13 cellular contexts compared by ENCODE assay signal in the genomic region with DNA sequence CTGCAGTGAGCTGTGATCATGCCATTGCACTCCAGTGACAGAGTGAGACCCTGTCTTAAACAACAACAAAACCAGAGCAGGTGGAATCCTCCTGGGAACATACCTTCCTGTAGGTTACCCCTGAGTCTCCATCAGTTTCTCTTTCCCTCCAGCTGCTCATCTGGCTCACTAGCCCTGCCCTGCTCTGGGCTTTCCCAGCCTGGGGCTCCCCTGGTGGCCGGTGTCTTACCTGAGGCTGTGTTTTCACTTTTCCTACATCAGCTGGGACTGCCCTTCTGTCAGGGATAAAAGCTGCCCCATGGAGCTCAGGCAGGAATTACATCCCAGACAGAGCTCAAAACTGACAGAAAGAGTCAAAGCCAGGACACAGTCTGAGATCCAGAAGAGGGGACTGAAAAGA. TPM values are rescaled to one million over a fixed set of nuclear protein-coding genes. Genes with fewer than 3 reads are reported as not detected.
A peak's percentile ranks its signal among the peaks of the same experiment; 100 is the strongest.
DNase-seq lines count a peak whose midpoint lies in the region; ATAC-seq, FAIRE-seq and TF ChIP-seq lines count a peak whose summit lies in the region.
"Not testable (repeated sequence)": the region's sequence is repeated elsewhere in the genome, so short reads cannot be mapped to it uniquely, and the experiment has no call there.
"Had no signal": no experiment of that assay in that cellular context is flagged by ENCODE, and none has a peak within 500 bp of the region (broad histone marks: within the 10 kb centered on the region; RNA-seq: fewer than 3 reads in every experiment).

TSS of gene IFNL2 (plus strand) at position 312 of the 400 bp plus-strand sequence. CDS start 173 bp downstream, outside the sequence.

- DNase-seq in GM12891 (ENCODE audit: insufficient read length, low spot score); central memory CD8-positive, alpha-beta T cell (ENCODE audit: low spot score in 2 of 2); left lobe of liver (ENCODE audit: low spot score); natural killer cell: not testable (repeated sequence)
- peak; percentile 67 for DNase-seq in NCI-H2171 treated with DMSO at 0.1 percent for 48 hours (lab: John Stamatoyannopoulos, UW)

- H3K27me3 Mint-ChIP-seq in activated T-helper 17 cell treated with anti-CD3 and anti-CD28 coated beads, Interleukin-2, amount 50 U/mL, for 72 hours = peaks cover 15% of the 10 kb centered on the region
- peaks cover 46% of the 10 kb centered on the region for H3K27me3 Mint-ChIP-seq in central memory CD8-positive, alpha-beta T cell
- H3K27me3 Mint-ChIP-seq in natural killer cell (ENCODE audit: low read depth in 2 of 2) = peaks cover 11% of the 10 kb centered on the region in 2 donors

- TF ChIP-seq CTCF in natural killer cell (IDR thresholded peaks at IDR 0.05) = not testable (repeated sequence)

- intact Hi-C loops in natural killer cell (cut with micrococcal nuclease) = not testable (repeated sequence)

- not testable (repeated sequence) for TF ChIP-seq POLR2A in GM12891 (IDR thresholded peaks at IDR 0.05; ENCODE audit: low read depth, low read length)

- H3K27ac Mint-ChIP-seq in activated T-helper 17 cell treated with anti-CD3 and anti-CD28 coated beads, Interleukin-2, amount 50 U/mL, for 72 hours; central memory CD8-positive, alpha-beta T cell (ENCODE audit: low read depth); natural killer cell: not testable (repeated sequence)

- not testable (repeated sequence) for H3K36me3 Mint-ChIP-seq in activated T-helper 17 cell treated with anti-CD3 and anti-CD28 coated beads, Interleukin-2, amount 50 U/mL, for 72 hours (ENCODE audit: low read depth); central memory CD8-positive, alpha-beta T cell (ENCODE audit: insufficient read depth); natural killer cell

- H3K4me3 Mint-ChIP-seq in activated T-helper 17 cell treated with anti-CD3 and anti-CD28 coated beads, Interleukin-2, amount 50 U/mL, for 72 hours; central memory CD8-positive, alpha-beta T cell; natural killer cell: not testable (repeated sequence)

- ATAC-seq in activated CD4-positive, CD25-positive, alpha-beta regulatory T cell treated with anti-CD3 and anti-CD28 coated beads, Interleukin-2, amount 50 U/mL, for 24 hours = peak; percentile 49 to 74
- peak; percentile 42 for ATAC-seq in activated T-helper 17 cell treated with anti-CD3 and anti-CD28 coated beads, Interleukin-2, amount 50 U/mL, for 72 hours (replicated peaks)
- ATAC-seq in central memory CD8-positive, alpha-beta T cell (replicated peaks; ENCODE audit: extremely low read depth, poor library complexity, severe bottlenecking) = peak; percentile 68
- ATAC-seq in left lobe of liver = peak; percentile 71
- peak in 2 of 3 donors; percentile 63 to 64 for ATAC-seq in natural killer cell

- not testable (repeated sequence) for H3K4me1 Mint-ChIP-seq in activated T-helper 17 cell treated with anti-CD3 and anti-CD28 coated beads, Interleukin-2, amount 50 U/mL, for 72 hours; central memory CD8-positive, alpha-beta T cell
- peaks cover 10% of the 10 kb centered on the region in 2 donors for H3K4me1 Mint-ChIP-seq in natural killer cell

- peak; percentile 66 for FAIRE-seq in GM12891 (lab: Jason Lieb, UNC)

- not testable (repeated sequence) for H3K9me3 Mint-ChIP-seq in activated T-helper 17 cell treated with anti-CD3 and anti-CD28 coated beads, Interleukin-2, amount 50 U/mL, for 72 hours; central memory CD8-positive, alpha-beta T cell; natural killer cell

RNA-seq across cellular contexts. Expression of gene IFNL2, which starts in this region (rescaled TPM):
- polyA plus RNA-seq in GM12891 (2012; ENCODE audit: low read depth, missing spikeins) = not detected
- not detected for total RNA-seq in activated T-helper 17 cell treated with anti-CD3 and anti-CD28 coated beads, Interleukin-2, amount 50 U/mL, for 72 hours
- total RNA-seq in left lobe of liver = not detected
- not detected for total RNA-seq in natural killer cell
- total RNA-seq: CD8-positive, alpha-beta memory T cell; HT-29; IMR-90; MCF 10A; PC-9; SJCRH30 had no signal
- polyA plus RNA-seq: CD8-positive, alpha-beta memory T cell; IMR-90 had no signal

Comparison
In these comparisons a context has a peak if more than half of its experiments do, and no peak if none do; other contexts are left out.
1. Peak in ATAC-seq in activated T-helper 17 cell treated with anti-CD3 and anti-CD28 coated beads, Interleukin-2, amount 50 U/mL, for 72 hours; RNA of the gene not detected or under 1 TPM.
2. Peak in ATAC-seq in left lobe of liver; RNA of the gene not detected or under 1 TPM.
3. Peak in ATAC-seq in natural killer cell; RNA of the gene not detected or under 1 TPM.